8 cellular contexts compared by ENCODE assay signal in the genomic region with DNA sequence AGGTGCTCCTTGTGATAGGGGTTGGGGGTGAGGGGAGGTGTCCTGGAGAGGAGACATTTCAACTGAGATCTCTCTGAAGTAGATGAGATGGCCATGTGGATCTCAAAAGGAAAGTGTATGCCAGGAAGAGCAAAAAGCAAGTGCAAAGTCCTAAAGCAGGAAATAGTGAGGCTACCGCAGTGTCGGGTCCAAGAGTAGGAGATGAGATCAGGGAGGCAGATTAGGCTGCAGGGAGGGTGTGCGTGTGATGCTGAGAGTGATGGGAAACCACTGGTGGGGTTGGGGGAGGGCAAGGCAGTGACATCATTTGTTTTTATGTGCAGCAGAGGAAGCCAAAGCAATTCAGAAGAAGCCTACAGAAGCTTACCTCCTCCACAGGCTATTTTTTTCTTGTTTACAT. TPM values are rescaled to one million over a fixed set of nuclear protein-coding genes. Genes with fewer than 3 reads are reported as not detected.
DNase-seq lines count a peak whose midpoint lies in the region; ATAC-seq and TF ChIP-seq lines count a peak whose summit lies in the region.

No MANE protein-coding gene starts in this region.

- H3K36me3 Mint-ChIP-seq in CD8-positive, alpha-beta memory T cell, result no peaks in the 10 kb centered on the region

- POLR2A ChIA-PET in CD8-positive, alpha-beta memory T cell (lab: Charles Lee), result no interaction called here

- no peaks in the 10 kb centered on the region for H3K27me3 ChIP-seq in CD8-positive, alpha-beta memory T cell (ENCODE audit: insufficient read depth, low read length, poor library complexity, severe bottlenecking)
- H3K27me3 ChIP-seq in MM.1S (replicated peaks; ENCODE audit: insufficient read depth, low read length), result no peaks in the 10 kb centered on the region

- H3K27ac ChIP-seq in CD8-positive, alpha-beta memory T cell (ENCODE audit: low read depth, low read length), result peak overlapping the region; percentile 64
- H3K27ac ChIP-seq in MM.1S (ENCODE audit: low read length), result no peak overlapping the region

- peak; percentile 56 to 84 (median 74) for DNase-seq in CD8-positive, alpha-beta memory T cell
- DNase-seq in activated T-cell treated with anti-CD3 and anti-CD28 coated beads for 24 hours (ENCODE audit: low read depth), result peak; percentile 54
- DNase-seq in hepatic stellate cell (ENCODE audit: low spot score), result peak; percentile 63
- DNase-seq in stimulated activated CD8-positive, alpha-beta memory T cell treated with anti-CD3 and anti-CD28 coated beads, Interleukin-4, amount 100 ng/mL, for 24 hours (ENCODE audit: low read depth), result peak; percentile 34
- no peak for DNase-seq in MM.1S
- no peak for DNase-seq in amygdala (lab: John Stamatoyannopoulos, UW)

- peaks cover 5% of the 10 kb centered on the region for H3F3A ChIP-seq in MM.1S (ENCODE audit: insufficient read depth, low read length)

- peaks cover 94% of the 10 kb centered on the region for H3K4me1 ChIP-seq in CD8-positive, alpha-beta memory T cell (ENCODE audit: insufficient read depth, low read length)
- H3K4me1 ChIP-seq in MM.1S (ENCODE audit: low read length), result peaks cover 28% of the 10 kb centered on the region

- H3K27me3 Mint-ChIP-seq in CD8-positive, alpha-beta memory T cell, result no peaks in the 10 kb centered on the region

- H3K4me2 ChIP-seq in MM.1S (ENCODE audit: low read depth, low read length), result no peak overlapping the region

- peaks cover 0 to 1% (median 0%) of the 10 kb centered on the region in 5 donors for H3K9me3 Mint-ChIP-seq in CD8-positive, alpha-beta memory T cell

- H4K20me1 ChIP-seq in MM.1S (ENCODE audit: insufficient read depth, low read length), result no peaks in the 10 kb centered on the region

- peak overlapping the region; percentile 82 to 98 (median 94) for H3K27ac Mint-ChIP-seq in CD8-positive, alpha-beta memory T cell

- no peaks in the 10 kb centered on the region for H3K79me2 ChIP-seq in MM.1S (ENCODE audit: low read length)

- H3K36me3 ChIP-seq in CD8-positive, alpha-beta memory T cell (ENCODE audit: insufficient read depth, low read length), result no peaks in the 10 kb centered on the region
- H3K36me3 ChIP-seq in MM.1S (replicated peaks; ENCODE audit: insufficient read depth, low read length), result no peaks in the 10 kb centered on the region

- no peaks in the 10 kb centered on the region for H3K9me2 ChIP-seq in MM.1S (replicated peaks; ENCODE audit: insufficient read depth, low read length)

- no peak for TF ChIP-seq CTCF in MM.1S (IDR thresholded peaks at IDR 0.05; ENCODE audit: low read length)

- no peak overlapping the region for H3K4me3 ChIP-seq in CD8-positive, alpha-beta memory T cell (ENCODE audit: low read length)
- no peak overlapping the region for H3K4me3 ChIP-seq in MM.1S (ENCODE audit: low read length)

- CTCF ChIA-PET in CD8-positive, alpha-beta memory T cell (lab: Charles Lee), result interaction anchor here (0.8 to 2.0 kb wide), 3 partner anchors 14 to 17 kb away, joined by 3 to 7 read pairs (median 3); no protein-coding TSS in a partner anchor

- peaks cover 93 to 100% (median 94%) of the 10 kb centered on the region in 3 donors for H3K4me1 Mint-ChIP-seq in CD8-positive, alpha-beta memory T cell

- H3K9me3 ChIP-seq in CD8-positive, alpha-beta memory T cell (ENCODE audit: low read length), result no peaks in the 10 kb centered on the region
- H3K9me3 ChIP-seq in MM.1S (replicated peaks; ENCODE audit: insufficient read depth, low read length), result no peaks in the 10 kb centered on the region

- no peak overlapping the region for H3K9ac ChIP-seq in MM.1S (ENCODE audit: low read length)

- no peak overlapping the region for H2AFZ ChIP-seq in MM.1S (ENCODE audit: low read length)

- peak overlapping the region; percentile 5 to 77 (median 65) for H3K4me3 Mint-ChIP-seq in CD8-positive, alpha-beta memory T cell

- peak; percentile 29 for ATAC-seq in HG03565 (IDR thresholded peaks at IDR 0.05; ENCODE audit: unreplicated experiment)
- no peak for ATAC-seq in GM21526 (IDR thresholded peaks at IDR 0.05; ENCODE audit: low FRiP score, unreplicated experiment)

RNA-seq across cellular contexts. Expression of a gene that starts 28.5 kb away (rescaled TPM):
- total RNA-seq in CD8-positive, alpha-beta memory T cell, result not detected
- polyA plus RNA-seq in CD8-positive, alpha-beta memory T cell, result not detected

Comparison
In these comparisons a context has a peak if more than half of its experiments do, and no peak if none do; other contexts are left out.
1. DNase-seq: peak in CD8-positive, alpha-beta memory T cell (5 of 5), activated T-cell treated with anti-CD3 and anti-CD28 coated beads for 24 hours (single experiment), hepatic stellate cell (single experiment) and stimulated activated CD8-positive, alpha-beta memory T cell treated with anti-CD3 and anti-CD28 coated beads, Interleukin-4, amount 100 ng/mL, for 24 hours (single experiment); none in MM.1S (single experiment) and amygdala (0 of 56).